ENCODE assay signal across 13 cellular contexts in the genomic region with DNA sequence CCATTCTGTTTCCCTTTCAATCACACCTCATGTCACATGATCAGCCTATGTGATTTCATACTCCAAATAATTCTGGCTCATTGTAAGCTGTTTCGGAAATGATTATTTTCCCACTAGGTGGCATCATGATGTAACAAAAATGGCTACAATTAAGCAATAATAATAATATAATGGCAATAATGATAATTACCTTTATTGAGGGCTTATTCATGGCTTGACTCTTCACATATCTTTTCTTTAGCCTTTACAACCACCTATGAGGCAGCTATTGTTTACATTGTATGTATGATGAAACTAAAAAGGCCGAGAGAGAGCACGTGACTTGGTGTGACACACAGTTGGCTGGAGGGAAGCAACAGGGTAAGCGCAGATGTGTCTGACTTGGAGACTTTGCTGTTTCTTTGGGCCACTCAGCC. TPM values are rescaled to one million over a fixed set of nuclear protein-coding genes. Genes with fewer than 3 reads are reported as not detected.
DNase-seq lines count a peak whose midpoint lies in the region; ATAC-seq and TF ChIP-seq lines count a peak whose summit lies in the region.
"Had no signal": no experiment of that assay in that cellular context is flagged by ENCODE, and none has a peak within 500 bp of the region (broad histone marks: within the 10 kb centered on the region; RNA-seq: fewer than 3 reads in every experiment).

No MANE protein-coding gene starts in this region.

- no peaks in the 10 kb centered on the region for H3K36me3 Mint-ChIP-seq in activated CD8-positive, alpha-beta T cell treated with anti-CD3 and anti-CD28 coated beads for 36 hours (ENCODE audit: low read depth)

- intact Hi-C loops in activated CD8-positive, alpha-beta T cell treated with anti-CD3 and anti-CD28 coated beads for 36 hours (cut with micrococcal nuclease): no loop called here

- POLR2A ChIA-PET in activated CD8-positive, alpha-beta T cell treated with anti-CD3 and anti-CD28 coated beads for 36 hours (lab: Charles Lee): no interaction called here

- no peak overlapping the region for H3K27ac Mint-ChIP-seq in activated CD8-positive, alpha-beta T cell treated with anti-CD3 and anti-CD28 coated beads for 36 hours
- H3K27ac Mint-ChIP-seq: endodermal cell had no signal

- ATAC-seq in left lobe of liver (peak; percentile 27), HG03432 (IDR thresholded peaks at IDR 0.05; ENCODE audit: unreplicated experiment) (no peak)
- no peak for ATAC-seq in activated CD8-positive, alpha-beta T cell treated with anti-CD3 and anti-CD28 coated beads for 36 hours

- peaks cover 16% of the 10 kb centered on the region for H3K27me3 Mint-ChIP-seq in activated CD8-positive, alpha-beta T cell treated with anti-CD3 and anti-CD28 coated beads for 36 hours

- no peaks in the 10 kb centered on the region for H3K4me1 Mint-ChIP-seq in activated CD8-positive, alpha-beta T cell treated with anti-CD3 and anti-CD28 coated beads for 36 hours (ENCODE audit: low read depth)
- H3K4me1 Mint-ChIP-seq: endodermal cell had no signal

- DNase-seq in NCI-H1694 treated with DMSO at 0.1 percent for 48 hours (lab: John Stamatoyannopoulos, UW) (peak; percentile 5), NCI-H1694 (lab: John Stamatoyannopoulos, UW) (no peak), LNCaP clone FGC (ENCODE audit: low read depth) (no peak), SK-MEL-5 (ENCODE audit: low read depth, low spot score) (peak; percentile 62), left lobe of liver (ENCODE audit: low spot score) (no peak), DMS 273 (lab: John Stamatoyannopoulos, UW; ENCODE audit: unreplicated experiment) (no peak)
- DNase-seq in activated CD8-positive, alpha-beta T cell treated with anti-CD3 and anti-CD28 coated beads for 36 hours: no peak
- DNase-seq: activated T-cell treated with anti-CD3 and anti-CD28 coated beads, Interleukin-2, amount 50 U/mL, for 1 hour; anterior cingulate cortex; endodermal cell had no signal

- CTCF ChIA-PET in activated CD8-positive, alpha-beta T cell treated with anti-CD3 and anti-CD28 coated beads for 36 hours (lab: Charles Lee): no interaction called here

- H3K9me3 Mint-ChIP-seq in activated CD8-positive, alpha-beta T cell treated with anti-CD3 and anti-CD28 coated beads for 36 hours: no peaks in the 10 kb centered on the region

- H3K4me3 Mint-ChIP-seq in activated CD8-positive, alpha-beta T cell treated with anti-CD3 and anti-CD28 coated beads for 36 hours: no peak overlapping the region
- H3K4me3 Mint-ChIP-seq: endodermal cell had no signal

- TF ChIP-seq CTCF in LNCaP clone FGC (IDR thresholded peaks at IDR 0.05; ENCODE audit: control insufficient read depth, extremely low read depth, insufficient read depth): peak; percentile 49
- no peak for TF ChIP-seq CTCF in activated CD8-positive, alpha-beta T cell treated with anti-CD3 and anti-CD28 coated beads for 36 hours (IDR thresholded peaks at IDR 0.05)

- in situ Hi-C loops in SK-MEL-5 (cut with HindIII; ENCODE audit: low pct_unique_long_range_greater_than_20kb, low sequenced_read_pairs): no loop called here

- H3K4me3 ChIP-seq in LNCaP clone FGC (ENCODE audit: low read depth, low read length): no peak overlapping the region
- H3K4me3 ChIP-seq: prostate gland had no signal

RNA-seq across cellular contexts. Expression of gene KPRP, which starts 12.5 kb away (rescaled TPM):
- total RNA-seq in SK-MEL-5 (2014; rRNA removed; shearing (Covaris generic)): not detected in 2 replicates
- not detected in 2 replicates for polyA plus RNA-seq in SK-MEL-5 (2015; cell fraction: cytosol; rRNA removed)
- polyA plus RNA-seq in SK-MEL-5 (2015; cell fraction: nucleus; rRNA removed): not detected in 2 replicates
- total RNA-seq in left lobe of liver: not detected
- not detected for total RNA-seq in activated CD8-positive, alpha-beta T cell treated with anti-CD3 and anti-CD28 coated beads for 36 hours
- total RNA-seq: endodermal cell had no signal
- polyA plus RNA-seq: AG04450 had no signal

RNA-seq across cellular contexts. Expression of gene LCE1F, which starts 29.6 kb away (rescaled TPM):
- not detected in 2 replicates for total RNA-seq in SK-MEL-5 (2014; rRNA removed; shearing (Covaris generic))
- polyA plus RNA-seq in SK-MEL-5 (2015; cell fraction: cytosol; rRNA removed): not detected in 2 replicates
- polyA plus RNA-seq in SK-MEL-5 (2015; cell fraction: nucleus; rRNA removed): not detected in 2 replicates
- total RNA-seq in left lobe of liver: not detected
- not detected for total RNA-seq in activated CD8-positive, alpha-beta T cell treated with anti-CD3 and anti-CD28 coated beads for 36 hours
- total RNA-seq: endodermal cell, prostate gland had no signal
- polyA plus RNA-seq: AG04450 had no signal

RNA-seq across cellular contexts. Expression of gene LCE4A, which starts 37.3 kb away (rescaled TPM):
- total RNA-seq in SK-MEL-5 (2014; rRNA removed; shearing (Covaris generic)): not detected in 2 replicates
- polyA plus RNA-seq in SK-MEL-5 (2015; cell fraction: cytosol; rRNA removed): not detected in 2 replicates
- polyA plus RNA-seq in SK-MEL-5 (2015; cell fraction: nucleus; rRNA removed): not detected in 2 replicates
- not detected for total RNA-seq in left lobe of liver
- total RNA-seq in activated CD8-positive, alpha-beta T cell treated with anti-CD3 and anti-CD28 coated beads for 36 hours: not detected
- total RNA-seq: endodermal cell, prostate gland had no signal
- polyA plus RNA-seq: AG04450 had no signal

RNA-seq across cellular contexts. Expression of gene LCE1E, which starts 40.8 kb away (rescaled TPM):
- total RNA-seq in SK-MEL-5 (2014; rRNA removed; shearing (Covaris generic)): not detected in 2 replicates
- not detected in 2 replicates for polyA plus RNA-seq in SK-MEL-5 (2015; cell fraction: cytosol; rRNA removed)
- polyA plus RNA-seq in SK-MEL-5 (2015; cell fraction: nucleus; rRNA removed): not detected in 2 replicates
- total RNA-seq in left lobe of liver: not detected
- not detected for total RNA-seq in activated CD8-positive, alpha-beta T cell treated with anti-CD3 and anti-CD28 coated beads for 36 hours
- total RNA-seq: endodermal cell, prostate gland had no signal
- polyA plus RNA-seq: AG04450 had no signal

RNA-seq across cellular contexts. Expression of gene LCE2A, which starts 47.2 kb away (rescaled TPM):
- 2.5 and 3.3 TPM in 2 replicates for total RNA-seq in SK-MEL-5 (2014; rRNA removed; shearing (Covaris generic))
- 2.6 and 5.1 TPM in 2 replicates for polyA plus RNA-seq in SK-MEL-5 (2015; cell fraction: cytosol; rRNA removed)
- polyA plus RNA-seq in SK-MEL-5 (2015; cell fraction: nucleus; rRNA removed): not detected in 2 replicates
- not detected for total RNA-seq in left lobe of liver
- total RNA-seq in activated CD8-positive, alpha-beta T cell treated with anti-CD3 and anti-CD28 coated beads for 36 hours: not detected
- total RNA-seq: endodermal cell, prostate gland had no signal
- polyA plus RNA-seq: AG04450 had no signal

Comparison
In these comparisons a context has a peak if more than half of its experiments do, and no peak if none do; other contexts are left out.
1. DNase-seq: peak in NCI-H1694 treated with DMSO at 0.1 percent for 48 hours (single experiment) and SK-MEL-5 (single experiment); none in NCI-H1694 (single experiment), LNCaP clone FGC (single experiment), left lobe of liver (single experiment), activated CD8-positive, alpha-beta T cell treated with anti-CD3 and anti-CD28 coated beads for 36 hours (single experiment) and DMS 273 (single experiment).